Comparison of ENCODE assay signal across 9 cellular contexts in the genomic region with DNA sequence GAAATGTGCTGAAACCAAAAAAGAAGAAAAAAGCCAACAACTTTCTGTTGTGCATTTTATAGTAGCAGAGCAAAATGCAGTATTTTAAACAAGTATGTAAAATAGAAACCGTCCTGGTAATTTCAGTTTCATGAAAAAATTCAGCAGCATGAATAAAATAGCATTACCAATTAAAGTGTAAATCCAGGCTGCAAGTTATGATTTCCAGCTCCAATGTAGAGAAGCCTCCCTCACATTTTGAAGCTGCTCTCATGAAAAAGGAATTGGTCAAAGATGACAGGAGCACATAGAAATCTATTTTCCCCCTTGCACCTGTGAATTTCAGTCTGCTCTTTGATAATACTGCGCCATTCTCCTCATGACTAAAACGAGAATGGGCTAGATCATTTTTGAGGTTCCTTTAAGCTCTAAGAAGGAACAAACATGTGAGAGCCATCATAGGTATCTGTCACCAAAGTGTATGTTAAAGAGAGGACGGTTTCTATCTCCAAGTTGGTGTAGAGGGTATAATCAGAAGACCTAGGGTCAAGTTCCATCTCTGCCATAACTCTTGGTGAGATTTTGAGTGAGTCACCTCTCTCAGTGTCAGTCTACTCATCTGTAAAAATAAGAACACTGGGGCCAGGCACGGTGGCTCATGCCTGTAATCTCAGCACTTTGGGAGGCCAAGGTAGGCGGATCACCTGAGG.
"Had no signal": no experiment of that assay in that cellular context is flagged by ENCODE, and none has a peak within 500 bp of the region (broad histone marks: within the 10 kb centered on the region; RNA-seq: fewer than 3 reads in every experiment).

No MANE protein-coding gene starts in this region.

- H3K9me3 ChIP-seq: heart right ventricle, lower lobe of right lung had no signal

- H3K27me3 ChIP-seq: heart right ventricle had no signal

- H3K4me3 ChIP-seq: heart right ventricle, lower lobe of right lung had no signal

- H3K4me1 ChIP-seq: lower lobe of right lung had no signal

- H3K27ac ChIP-seq: lower lobe of right lung had no signal

- H3K36me3 ChIP-seq: heart right ventricle, lower lobe of right lung had no signal

- ATAC-seq: activated naive CD8-positive, alpha-beta T cell treated with anti-CD3 and anti-CD28 coated beads, Interleukin-2, amount 50 U/mL, for 24 hours had no signal

- DNase-seq: activated naive CD8-positive, alpha-beta T cell treated with anti-CD3 and anti-CD28 coated beads, Interleukin-2, amount 50 U/mL, for 24 hours; activated T-cell treated with anti-CD3 and anti-CD28 coated beads for 4 hours; aorta; effector memory CD8-positive, alpha-beta T cell; left cardiac atrium; lower lobe of right lung; stimulated activated CD4-positive, alpha-beta T cell treated with anti-CD3 and anti-CD28 coated beads, Interleukin-1b, Interleukin-23, amount 100 ng/mL, for 48 hours had no signal

- FAIRE-seq: frontal cortex had no signal
